In genomic region chr11:94521684-94522083, GRCh38 we compare ENCODE assay signal across 1 cellular context.
TF ChIP-seq lines count a peak whose summit lies in the region.

No MANE protein-coding gene starts in this region.

TF ChIP-seq in SK-N-SH, 30 proteins besides CTCF, POLR2A, EP300 and RAD21 (continued from another document):
- no peak for TF ChIP-seq GABPA (IDR thresholded peaks at IDR 0.05; ENCODE audit: low read depth)
- TF ChIP-seq, protein P1, sequence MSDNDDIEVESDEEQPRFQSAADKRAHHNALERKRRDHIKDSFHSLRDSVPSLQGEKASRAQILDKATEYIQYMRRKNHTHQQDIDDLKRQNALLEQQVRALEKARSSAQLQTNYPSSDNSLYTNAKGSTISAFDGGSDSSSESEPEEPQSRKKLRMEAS (IDR thresholded peaks at IDR 0.05; ENCODE audit: low read depth): no peak
